33 cellular contexts compared by ENCODE assay signal in the genomic region with DNA sequence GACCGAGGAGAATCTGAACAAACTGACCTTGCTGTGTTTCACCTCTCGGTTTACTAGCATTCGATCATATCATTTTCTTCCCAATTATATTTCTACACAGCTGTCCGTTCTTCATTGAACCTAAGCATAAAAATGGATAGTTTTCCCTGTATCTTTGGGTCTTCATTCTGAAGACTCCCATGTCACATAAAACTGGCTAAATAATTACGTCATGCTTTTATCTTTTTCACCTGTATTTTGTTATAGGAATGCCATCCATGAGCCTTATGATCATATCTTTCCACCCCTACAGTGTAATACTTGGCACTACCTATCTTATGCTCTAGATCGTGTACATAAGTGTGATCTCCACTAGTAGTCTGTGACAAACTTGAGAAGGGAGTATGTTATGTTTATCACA.
"Had no signal": no experiment of that assay in that cellular context is flagged by ENCODE, and none has a peak within 500 bp of the region (broad histone marks: within the 10 kb centered on the region; RNA-seq: fewer than 3 reads in every experiment).

No MANE protein-coding gene starts in this region.

- H3K4me3 ChIP-seq: pancreas, psoas muscle, skin epidermis, smooth muscle cell, spleen, suprapubic skin, testis, tibial artery, transverse colon, upper lobe of right lung, vagina had no signal

- H3K36me3 Mint-ChIP-seq: naive thymus-derived CD8-positive, alpha-beta T cell; natural killer cell treated with Interleukin-12 subunit alpha and Interleukin-12 subunit beta and Interleukin-15 and Interleukin-18, amount 100 ng/mL, for 72 hours; stimulated activated memory B cell treated with anti-CD40 and anti-IgM and Interleukin-4, amounts not matched to agents 10 μg/mL and 1 μg/mL and 100 μg/mL, for 72 hours; type B pancreatic cell had no signal

- H3K4me3 Mint-ChIP-seq: naive thymus-derived CD8-positive, alpha-beta T cell; natural killer cell treated with Interleukin-12 subunit alpha and Interleukin-12 subunit beta and Interleukin-15 and Interleukin-18, amount 100 ng/mL, for 72 hours; nephron progenitor cell; neural crest cell; stimulated activated memory B cell treated with anti-CD40 and anti-IgM and Interleukin-4, amounts not matched to agents 10 μg/mL and 1 μg/mL and 100 μg/mL, for 72 hours; stimulated activated naive CD8-positive, alpha-beta T cell treated with anti-CD3 and anti-CD28 coated beads, Interleukin-15, amount 100 ng/mL, for 72 hours; type B pancreatic cell had no signal

- H3K36me3 ChIP-seq: neutrophil, pancreas, spleen, suprapubic skin, tibial artery, transverse colon, upper lobe of right lung, vagina had no signal

- H3K27me3 ChIP-seq: neutrophil, spleen, suprapubic skin, testis, tibial artery, transverse colon, upper lobe of right lung, vagina had no signal

- H3K4me1 ChIP-seq: pancreas, psoas muscle, spleen, suprapubic skin, testis, tibial artery, transverse colon, upper lobe of right lung, vagina had no signal

- H3K4me1 Mint-ChIP-seq: naive thymus-derived CD8-positive, alpha-beta T cell; nephron progenitor cell; neural crest cell; stimulated activated memory B cell treated with anti-CD40 and anti-IgM and Interleukin-4, amounts not matched to agents 10 μg/mL and 1 μg/mL and 100 μg/mL, for 72 hours; stimulated activated naive CD8-positive, alpha-beta T cell treated with anti-CD3 and anti-CD28 coated beads, Interleukin-15, amount 100 ng/mL, for 72 hours had no signal

- H3K27ac ChIP-seq: neutrophil, pancreas, psoas muscle, skin epidermis, spleen, suprapubic skin, testis, tibial artery, transverse colon, upper lobe of right lung, vagina had no signal

- H3K27ac Mint-ChIP-seq: naive thymus-derived CD8-positive, alpha-beta T cell; natural killer cell treated with Interleukin-12 subunit alpha and Interleukin-12 subunit beta and Interleukin-15 and Interleukin-18, amount 100 ng/mL, for 72 hours; nephron progenitor cell; progenitor cell of endocrine pancreas; stimulated activated memory B cell treated with anti-CD40 and anti-IgM and Interleukin-4, amounts not matched to agents 10 μg/mL and 1 μg/mL and 100 μg/mL, for 72 hours; stimulated activated naive CD8-positive, alpha-beta T cell treated with anti-CD3 and anti-CD28 coated beads, Interleukin-15, amount 100 ng/mL, for 72 hours; type B pancreatic cell had no signal

- H3K4me2 ChIP-seq: smooth muscle cell had no signal

- H3K9me3 Mint-ChIP-seq: natural killer cell treated with Interleukin-12 subunit alpha and Interleukin-12 subunit beta and Interleukin-15 and Interleukin-18, amount 100 ng/mL, for 72 hours; stimulated activated naive CD8-positive, alpha-beta T cell treated with anti-CD3 and anti-CD28 coated beads, Interleukin-15, amount 100 ng/mL, for 72 hours; type B pancreatic cell had no signal

- FAIRE-seq: pancreas, urothelium cell line had no signal

- DNase-seq: naive thymus-derived CD8-positive, alpha-beta T cell; nephron progenitor cell; nucleus accumbens; pancreas; posterior cingulate gyrus; psoas muscle; right cardiac atrium; spleen; stimulated activated CD4-positive, alpha-beta T cell treated with anti-CD3 and anti-CD28 coated beads, Interleukin-12 subunit alpha, Interleukin-12 subunit beta, amount 100 ng/mL, for 4 hours; stimulated activated CD4-positive, alpha-beta T cell treated with anti-CD3 and anti-CD28 coated beads, Interleukin-1b, Interleukin-23, amount 100 ng/mL, for 48 hours; stimulated activated CD4-positive, alpha-beta T cell treated with anti-CD3 and anti-CD28 coated beads, Interleukin-4, amount 100 ng/mL, for 1 hour; stimulated activated CD4-positive, alpha-beta T cell treated with anti-CD3 and anti-CD28 coated beads, Interleukin-4, amount 100 ng/mL, for 4 hours; stimulated activated CD8-positive, alpha-beta memory T cell treated with anti-CD3 and anti-CD28 coated beads, Interleukin-4, amount 100 ng/mL, for 48 hours; stimulated activated naive CD4-positive, alpha-beta T cell; stimulated activated naive CD8-positive, alpha-beta T cell treated with anti-CD3 and anti-CD28 coated beads, Interleukin-15, amount 100 ng/mL, for 72 hours; stimulated activated naive CD8-positive, alpha-beta T cell treated with anti-CD3 and anti-CD28 coated beads, Interleukin-15, Interleukin-2, amounts not matched to agents 100 U/mL and 50 U/mL, for 24 hours; substantia nigra; testis; tibial artery; transverse colon; upper lobe of right lung had no signal

- H3K9me3 ChIP-seq: neutrophil, pancreas, psoas muscle, spleen, suprapubic skin, testis, tibial artery, transverse colon, upper lobe of right lung, vagina had no signal

- H3K27me3 Mint-ChIP-seq: stimulated activated memory B cell treated with anti-CD40 and anti-IgM and Interleukin-4, amounts not matched to agents 10 μg/mL and 1 μg/mL and 100 μg/mL, for 72 hours; stimulated activated naive CD8-positive, alpha-beta T cell treated with anti-CD3 and anti-CD28 coated beads, Interleukin-15, amount 100 ng/mL, for 72 hours; type B pancreatic cell had no signal

- ATAC-seq: naive thymus-derived CD8-positive, alpha-beta T cell; natural killer cell treated with Interleukin-12 subunit alpha and Interleukin-12 subunit beta and Interleukin-15 and Interleukin-18, amount 100 ng/mL, for 72 hours; pancreas; psoas muscle; right cardiac atrium; sciatic nerve; stimulated activated memory B cell treated with anti-CD40 and anti-IgM and Interleukin-4, amounts not matched to agents 10 μg/mL and 1 μg/mL and 100 μg/mL, for 72 hours; stimulated activated naive CD8-positive, alpha-beta T cell treated with anti-CD3 and anti-CD28 coated beads, Interleukin-15, amount 100 ng/mL, for 72 hours; stimulated activated naive CD8-positive, alpha-beta T cell treated with anti-CD3 and anti-CD28 coated beads, Interleukin-15, Interleukin-2, amounts not matched to agents 100 U/mL and 50 U/mL, for 24 hours; upper lobe of right lung had no signal
